ENCODE assay signal across 1 cellular context in the genomic region with DNA sequence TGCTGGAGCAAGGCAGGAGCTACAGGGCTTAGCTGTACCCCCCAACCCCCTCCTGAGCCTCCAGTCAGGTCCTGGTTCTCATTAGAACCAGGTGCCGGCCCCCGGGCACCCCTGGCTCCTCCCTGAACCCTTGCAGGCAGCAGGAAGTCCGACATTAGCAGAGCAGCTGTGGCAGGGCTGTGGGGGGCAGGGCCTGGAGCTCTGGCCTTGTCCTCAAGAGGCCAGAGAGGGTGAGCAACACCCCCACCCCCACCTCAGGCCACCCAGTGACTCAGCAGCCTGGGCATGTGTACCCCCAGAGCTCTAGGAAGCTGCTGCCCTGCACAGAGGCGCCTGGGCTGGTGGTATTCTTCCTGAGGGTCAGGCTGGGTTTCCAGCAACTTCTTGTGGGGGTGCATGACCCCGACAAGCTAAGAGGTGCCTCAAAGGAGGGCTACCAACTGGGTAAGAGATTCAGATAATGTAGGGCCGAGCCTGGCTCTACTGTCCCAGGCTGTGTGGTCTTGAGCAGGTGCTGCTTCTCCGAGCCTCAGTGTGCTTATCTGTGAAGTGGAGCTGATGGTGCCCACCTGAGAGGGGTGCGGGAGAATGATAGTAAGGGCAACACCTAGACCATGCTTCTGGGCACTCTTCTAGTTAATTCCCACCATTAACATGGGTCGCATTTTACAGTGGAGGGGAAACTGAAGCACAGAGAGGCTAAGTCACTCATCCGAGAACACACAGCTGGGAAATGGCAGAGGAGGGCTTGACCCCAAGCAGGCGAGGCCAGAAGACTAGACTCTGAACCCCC.
TF ChIP-seq lines count a peak whose summit lies in the region.

No MANE protein-coding gene starts in this region.

TF ChIP-seq in HepG2, 621 proteins besides CTCF, POLR2A, EP300 and RAD21 (continues in another document):
- TF ChIP-seq SIN3A (IDR thresholded peaks at IDR 0.05; ENCODE audit: borderline replicate concordance, low read depth, low read length): no peak
- TF ChIP-seq BCL6 (CRISPR knock-in tag; IDR thresholded peaks at IDR 0.05): peak; percentile 32; the same call in 1 of the 2 replicates
- no peak for TF ChIP-seq BRD4 (CRISPR knock-in tag; IDR thresholded peaks at IDR 0.05)
- TF ChIP-seq ATAD3A (CRISPR knock-in tag; IDR thresholded peaks at IDR 0.05): no peak
- TF ChIP-seq HOXA5 (CRISPR knock-in tag; IDR thresholded peaks at IDR 0.05): no peak
- peak; percentile 67; the same call in 1 of the 2 replicates for TF ChIP-seq ZNF501 (CRISPR knock-in tag; IDR thresholded peaks at IDR 0.05)
- TF ChIP-seq MXD1 (CRISPR knock-in tag; IDR thresholded peaks at IDR 0.05): no peak
- no peak for TF ChIP-seq NFKB2 (CRISPR knock-in tag; IDR thresholded peaks at IDR 0.05; ENCODE audit: borderline replicate concordance)
- peak; percentile 47; the same call in 1 of the 2 replicates for TF ChIP-seq JUND (CRISPR knock-in tag; IDR thresholded peaks at IDR 0.05)
- peak; percentile 29; the same call in 1 of the 2 replicates for TF ChIP-seq ZNF574 (CRISPR knock-in tag; IDR thresholded peaks at IDR 0.05)
- TF ChIP-seq FOXO1 (CRISPR knock-in tag; IDR thresholded peaks at IDR 0.05): peak; percentile 21; the same call in 1 of the 2 replicates
- TF ChIP-seq GLMP (CRISPR knock-in tag; IDR thresholded peaks at IDR 0.05; ENCODE audit: borderline replicate concordance): no peak
- TF ChIP-seq RXRB (CRISPR knock-in tag; IDR thresholded peaks at IDR 0.05; ENCODE audit: borderline replicate concordance): peak; percentile 93
- peak; percentile 85 for TF ChIP-seq TFAP4 (IDR thresholded peaks at IDR 0.05; ENCODE audit: borderline replicate concordance, low read depth)
- TF ChIP-seq ZBTB3 (CRISPR knock-in tag; IDR thresholded peaks at IDR 0.05; ENCODE audit: borderline replicate concordance, low read depth): no peak
- 0 out of 2 replicates have a peak, but pooled peaks have one; percentile 15 for TF ChIP-seq GATAD2A (CRISPR knock-in tag; IDR thresholded peaks at IDR 0.05)
- peak; percentile 37; the same call in 1 of the 2 replicates for TF ChIP-seq MAFF (IDR thresholded peaks at IDR 0.05; ENCODE audit: low read depth, low read length)
- peak; percentile 89 for TF ChIP-seq FOSL2 (CRISPR knock-in tag; IDR thresholded peaks at IDR 0.05)
- no peak for TF ChIP-seq GABPA (IDR thresholded peaks at IDR 0.05; ENCODE audit: low read depth, low read length)
- TF ChIP-seq GABPA (CRISPR knock-in tag; IDR thresholded peaks at IDR 0.05; ENCODE audit: low read depth): peak; percentile 44; the same call in 1 of the 2 replicates
- TF ChIP-seq ZNF616 (CRISPR knock-in tag; IDR thresholded peaks at IDR 0.05; ENCODE audit: low read depth): no peak
- no peak for TF ChIP-seq HHEX (CRISPR knock-in tag; IDR thresholded peaks at IDR 0.05)
- no peak for TF ChIP-seq ZFP1 (CRISPR knock-in tag; IDR thresholded peaks at IDR 0.05)
- TF ChIP-seq ZNF292 (CRISPR knock-in tag; IDR thresholded peaks at IDR 0.05; ENCODE audit: borderline replicate concordance, low read depth): no peak
- TF ChIP-seq MED13 (CRISPR knock-in tag; IDR thresholded peaks at IDR 0.05): 0 out of 2 replicates have a peak, but pooled peaks have one; percentile 64
- peak; percentile 46; the same call in 1 of the 2 replicates for TF ChIP-seq FOXA3 (CRISPR knock-in tag; IDR thresholded peaks at IDR 0.05)
- TF ChIP-seq THYN1 (CRISPR knock-in tag; IDR thresholded peaks at IDR 0.05; ENCODE audit: borderline replicate concordance, low read depth): no peak
- 0 out of 2 replicates have a peak, but pooled peaks have one; percentile 21 for TF ChIP-seq ZSCAN21 (CRISPR knock-in tag; IDR thresholded peaks at IDR 0.05; ENCODE audit: borderline replicate concordance)
- TF ChIP-seq ZNF777 (CRISPR knock-in tag; IDR thresholded peaks at IDR 0.05): no peak
- TF ChIP-seq ETV5 (CRISPR knock-in tag; IDR thresholded peaks at IDR 0.05; ENCODE audit: borderline replicate concordance): peak; percentile 47; the same call in 1 of the 2 replicates
- no peak for TF ChIP-seq KDM6A (CRISPR knock-in tag; IDR thresholded peaks at IDR 0.05; ENCODE audit: low read depth)
- TF ChIP-seq HIC2 (CRISPR knock-in tag; IDR thresholded peaks at IDR 0.05; ENCODE audit: low read depth): peak; percentile 90
- TF ChIP-seq CCAR2 (optimal IDR thresholded peaks at IDR 0.05; ENCODE audit: low read depth, low read length): no peak
- TF ChIP-seq ZNF607 (CRISPR knock-in tag; IDR thresholded peaks at IDR 0.05; ENCODE audit: borderline replicate concordance): peak; percentile 62; the same call in 1 of the 2 replicates
- peak; percentile 77 for TF ChIP-seq MED1 (CRISPR knock-in tag; IDR thresholded peaks at IDR 0.05)
- TF ChIP-seq SOX6 (IDR thresholded peaks at IDR 0.05): no peak
- 0 out of 2 replicates have a peak, but pooled peaks have one; percentile 23 for TF ChIP-seq SOX6 (CRISPR knock-in tag; IDR thresholded peaks at IDR 0.05)
- TF ChIP-seq, protein P1, sequence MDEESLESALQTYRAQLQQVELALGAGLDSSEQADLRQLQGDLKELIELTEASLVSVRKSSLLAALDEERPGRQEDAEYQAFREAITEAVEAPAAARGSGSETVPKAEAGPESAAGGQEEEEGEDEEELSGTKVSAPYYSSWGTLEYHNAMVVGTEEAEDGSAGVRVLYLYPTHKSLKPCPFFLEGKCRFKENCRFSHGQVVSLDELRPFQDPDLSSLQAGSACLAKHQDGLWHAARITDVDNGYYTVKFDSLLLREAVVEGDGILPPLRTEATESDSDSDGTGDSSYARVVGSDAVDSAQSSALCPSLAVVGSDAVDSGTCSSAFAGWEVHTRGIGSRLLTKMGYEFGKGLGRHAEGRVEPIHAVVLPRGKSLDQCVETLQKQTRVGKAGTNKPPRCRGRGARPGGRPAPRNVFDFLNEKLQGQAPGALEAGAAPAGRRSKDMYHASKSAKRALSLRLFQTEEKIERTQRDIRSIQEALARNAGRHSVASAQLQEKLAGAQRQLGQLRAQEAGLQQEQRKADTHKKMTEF (CRISPR knock-in tag; IDR thresholded peaks at IDR 0.05): peak; percentile 27; the same call in 1 of the 2 replicates
- peak; percentile 46; the same call in 1 of the 2 replicates for TF ChIP-seq ATF3 (CRISPR knock-in tag; IDR thresholded peaks at IDR 0.05)
- TF ChIP-seq ZNF580 (CRISPR knock-in tag; IDR thresholded peaks at IDR 0.05; ENCODE audit: borderline replicate concordance, low read depth): no peak
- TF ChIP-seq, protein P2, sequence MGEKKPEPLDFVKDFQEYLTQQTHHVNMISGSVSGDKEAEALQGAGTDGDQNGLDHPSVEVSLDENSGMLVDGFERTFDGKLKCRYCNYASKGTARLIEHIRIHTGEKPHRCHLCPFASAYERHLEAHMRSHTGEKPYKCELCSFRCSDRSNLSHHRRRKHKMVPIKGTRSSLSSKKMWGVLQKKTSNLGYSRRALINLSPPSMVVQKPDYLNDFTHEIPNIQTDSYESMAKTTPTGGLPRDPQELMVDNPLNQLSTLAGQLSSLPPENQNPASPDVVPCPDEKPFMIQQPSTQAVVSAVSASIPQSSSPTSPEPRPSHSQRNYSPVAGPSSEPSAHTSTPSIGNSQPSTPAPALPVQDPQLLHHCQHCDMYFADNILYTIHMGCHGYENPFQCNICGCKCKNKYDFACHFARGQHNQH (CRISPR knock-in tag; IDR thresholded peaks at IDR 0.05): 0 out of 2 replicates have a peak, but pooled peaks have one; percentile 26
- TF ChIP-seq ZMYM3 (CRISPR knock-in tag; IDR thresholded peaks at IDR 0.05): peak; percentile 91
- TF ChIP-seq ZNF713 (CRISPR knock-in tag; IDR thresholded peaks at IDR 0.05): no peak
- no peak for TF ChIP-seq ZFP36L1 (CRISPR knock-in tag; IDR thresholded peaks at IDR 0.05)
- TF ChIP-seq NFE2L2 (IDR thresholded peaks at IDR 0.05; ENCODE audit: low read length): peak; percentile 90
- TF ChIP-seq TSC22D2 (CRISPR knock-in tag; IDR thresholded peaks at IDR 0.05; ENCODE audit: borderline replicate concordance): no peak
- TF ChIP-seq ZNF687 (CRISPR knock-in tag; IDR thresholded peaks at IDR 0.05): peak; percentile 93
- TF ChIP-seq ZNF629 (CRISPR knock-in tag; conservative IDR thresholded peaks at IDR 0.05): peak; percentile 94
- no peak for TF ChIP-seq KDM4B (CRISPR knock-in tag; IDR thresholded peaks at IDR 0.05)
- 0 out of 2 replicates have a peak, but pooled peaks have one; percentile 14 for TF ChIP-seq KAT8 (CRISPR knock-in tag; IDR thresholded peaks at IDR 0.05)
- no peak for TF ChIP-seq HNRNPH1 (optimal IDR thresholded peaks at IDR 0.05; ENCODE audit: low read depth, low read length)
